24 cellular contexts compared by ENCODE assay signal in the genomic region with DNA sequence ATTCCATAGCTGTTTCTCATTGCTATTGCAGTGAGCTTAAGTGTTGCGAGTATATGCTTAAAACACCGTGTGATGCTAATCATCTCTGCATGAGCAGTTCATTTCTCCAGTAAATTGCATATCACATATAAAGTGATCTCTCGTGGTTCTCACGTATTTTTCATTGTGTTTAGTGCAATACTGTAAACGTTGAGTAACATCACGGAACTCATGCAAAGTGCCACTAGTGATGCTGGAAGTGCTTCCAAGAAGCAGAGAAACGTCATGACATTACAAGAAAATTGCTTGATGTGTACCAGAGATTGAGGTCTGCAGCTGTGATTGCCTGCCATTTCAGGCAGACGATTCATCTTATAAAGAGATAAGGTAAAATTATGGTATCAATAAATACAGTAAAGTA.
"Had no signal": no experiment of that assay in that cellular context is flagged by ENCODE, and none has a peak within 500 bp of the region (broad histone marks: within the 10 kb centered on the region; RNA-seq: fewer than 3 reads in every experiment).

No MANE protein-coding gene starts in this region.

- ATAC-seq: activated T-helper 17 cell treated with anti-CD3 and anti-CD28 coated beads, Interleukin-2, amount 50 U/mL, for 72 hours; T-helper 17 cell had no signal

- H3K27me3 ChIP-seq: Peyer's patch, SJCRH30 had no signal

- H3K4me1 ChIP-seq: Peyer's patch, SJCRH30 had no signal

- H3K4me3 ChIP-seq: Peyer's patch, SJCRH30 had no signal

- H3K36me3 ChIP-seq: Peyer's patch, SJCRH30 had no signal

- DNase-seq: activated B cell treated with CpG ODN at 0.5 μM for 24 hours; activated CD4-positive, alpha-beta memory T cell treated with anti-CD3 and anti-CD28 coated beads, Interleukin-2, amount 10 ng/mL, durations not matched to agents 7 days and 5 days; activated CD4-positive, alpha-beta T cell treated with anti-CD3 and anti-CD28 coated beads, Interleukin-2, amount 50 U/mL, for 1 hour; activated gamma-delta T cell; activated naive CD4-positive, alpha-beta T cell treated with anti-CD3 and anti-CD28 coated beads for 36 hours; activated T-cell treated with anti-CD3 and anti-CD28 coated beads for 4 hours; activated T-cell treated with anti-CD3 and anti-CD28 coated beads, Interleukin-2, amount 50 U/mL, for 48 hours; cerebellar nuclear complex; IMR-90; KBM-7; MV-4-11; NCI-H1092 treated with DMSO at 0.1 percent for 48 hours; NCI-H1436 treated with DMSO at 0.1 percent for 48 hours; NCI-H187; NCI-H2081; NCI-H446 treated with DMSO at 0.1 percent for 48 hours; NCI-H524 treated with DMSO at 0.1 percent for 48 hours; Peyer's patch; Right ventricle myocardium superior; SJCRH30; T-helper 17 cell; T-helper 9 cell had no signal

- H3K9me3 ChIP-seq: Peyer's patch, SJCRH30 had no signal

- H3K27ac ChIP-seq: Peyer's patch, RWPE1, SJCRH30 had no signal
